ENCODE assay signal across 1 cellular context in genomic region chr6:167349816-167350215, GRCh38.
TF ChIP-seq lines count a peak whose summit lies in the region.

No MANE protein-coding gene starts in this region.

TF ChIP-seq in liver, 16 proteins besides CTCF, POLR2A, EP300 and RAD21 (continued from another document):
- TF ChIP-seq ZBTB33 (IDR thresholded peaks at IDR 0.05) (no peak), SP1 (IDR thresholded peaks at IDR 0.05) (no peak), MAX (IDR thresholded peaks at IDR 0.05) (no peak), YY1 (IDR thresholded peaks at IDR 0.05) (no peak), REST (IDR thresholded peaks at IDR 0.05) (no peak), FOXA2 (IDR thresholded peaks at IDR 0.05) (no peak), HNF4A (conservative IDR thresholded peaks at IDR 0.05) (no peak), EGR1 (IDR thresholded peaks at IDR 0.05; ENCODE audit: low read depth in 2 of 2) (no peak), FOXA1 (IDR thresholded peaks at IDR 0.05) (no peak), GABPA (IDR thresholded peaks at IDR 0.05 in 1 of 2, conservative IDR thresholded peaks at IDR 0.05 in 1 of 2) (no peak), ATF3 (IDR thresholded peaks at IDR 0.05) (no peak)
